ENCODE assay signal across 14 cellular contexts in genomic region chr1:184627012-184627351, GRCh38.
DNase-seq lines count a peak whose midpoint lies in the region; ATAC-seq, FAIRE-seq and TF ChIP-seq lines count a peak whose summit lies in the region.
"Had no signal": no experiment of that assay in that cellular context is flagged by ENCODE, and none has a peak within 500 bp of the region (broad histone marks: within the 10 kb centered on the region; RNA-seq: fewer than 3 reads in every experiment).

No MANE protein-coding gene starts in this region.

- 76% methylated on average over 3 of the region's 3 CpGs for WGBS in right cardiac atrium
- 78% methylated on average over 3 of the region's 3 CpGs for WGBS in SK-N-SH (ENCODE audit: low lambda C conversion rate)

- H3F3A ChIP-seq in SK-N-SH (replicated peaks; ENCODE audit: insufficient read depth) = no peaks in the 10 kb centered on the region

- H3K36me3 ChIP-seq in keratinocyte (ENCODE audit: control insufficient read depth in 2 of 2, extremely low read depth in 1 of 2, insufficient read depth in 2 of 2, low read length in 2 of 2) = no peaks in the 10 kb centered on the region
- peaks cover 0 to 2% (median 0%) of the 10 kb centered on the region in 3 donors for H3K36me3 ChIP-seq in skeletal muscle tissue (ENCODE audit: control insufficient read depth in 3 of 3, insufficient read depth in 3 of 3, low read length in 3 of 3)
- peaks cover 0 to 2% of the 10 kb centered on the region in 2 experiments for H3K36me3 ChIP-seq in SK-N-SH (replicated peaks in 1 of 2; ENCODE audit: control insufficient read depth in 1 of 2, insufficient read depth in 2 of 2, low read length in 1 of 2)

- no peak for ATAC-seq in right cardiac atrium
- no peak for ATAC-seq in HG03045 (IDR thresholded peaks at IDR 0.05; ENCODE audit: unreplicated experiment)

- H3K4me1 ChIP-seq in right cardiac atrium (ENCODE audit: control insufficient read depth, insufficient read depth, low read length) (peaks cover 37% of the 10 kb centered on the region), keratinocyte (ENCODE audit: control insufficient read depth, extremely low read depth, insufficient read depth, low read length) (peaks cover 41% of the 10 kb centered on the region), skeletal muscle tissue (ENCODE audit: control insufficient read depth in 3 of 3, insufficient read depth in 3 of 3, low read length in 3 of 3) (peaks cover 59 to 77% (median 72%) of the 10 kb centered on the region in 3 donors), SK-N-SH (ENCODE audit: control insufficient read depth in 1 of 2, insufficient read depth in 2 of 2, low read depth in 1 of 2, low read length in 1 of 2) (peaks cover 3 to 18% of the 10 kb centered on the region in 2 experiments; a peak in 2 of 4 replicates)

- intact Hi-C loops in right cardiac atrium (cut with DNase I) = no loop called here
- intact Hi-C loops in cardiac septum (cut with DNase I) = loop anchor here (10.0 kb wide), 1 partner anchor 142 kb away; no protein-coding TSS in a partner anchor

- H3K9me3 ChIP-seq in right cardiac atrium (ENCODE audit: control insufficient read depth, low read length) = no peaks in the 10 kb centered on the region
- no peaks in the 10 kb centered on the region for H3K9me3 ChIP-seq in keratinocyte (ENCODE audit: control insufficient read depth, low read depth, low read length)
- no peaks in the 10 kb centered on the region for H3K9me3 ChIP-seq in skeletal muscle tissue (ENCODE audit: control insufficient read depth in 3 of 3, low read length in 3 of 3)
- H3K9me3 ChIP-seq in SK-N-SH = no peaks in the 10 kb centered on the region
- H3K9me3 ChIP-seq: BLaER1 treated with 17β-estradiol and CSF1 and Interleukin-3, amounts not matched to agents 10 nM and 100 nM; Peyer's patch had no signal

- H3K4me2 ChIP-seq in keratinocyte (ENCODE audit: control insufficient read depth, extremely low read depth, insufficient read depth, low read depth, low read length) = no peak overlapping the region
- no peak overlapping the region for H3K4me2 ChIP-seq in SK-N-SH
- H3K4me2 ChIP-seq: BLaER1 treated with 17β-estradiol and CSF1 and Interleukin-3, amounts not matched to agents 10 nM and 100 nM had no signal

- H3K9ac ChIP-seq in keratinocyte (ENCODE audit: control insufficient read depth, extremely low read depth, insufficient read depth, low read length) (no peak overlapping the region), skeletal muscle tissue (ENCODE audit: low read depth in 1 of 3, low read length in 3 of 3) (peak overlapping the region in 1 of 3 donors; percentile 66), SK-N-SH (no peak overlapping the region)
- H3K9ac ChIP-seq: BLaER1 treated with 17β-estradiol and CSF1 and Interleukin-3, amounts not matched to agents 10 nM and 100 nM had no signal

- TF ChIP-seq CTCF in keratinocyte (optimal IDR thresholded peaks at IDR 0.05 in 1 of 3, IDR thresholded peaks at IDR 0.05 in 1 of 3, conservative IDR thresholded peaks at IDR 0.05 in 1 of 3; ENCODE audit: extremely low read depth in 1 of 3, insufficient read depth in 2 of 3, low read length in 3 of 3) = no peak
- no peak for TF ChIP-seq CTCF in SK-N-SH (IDR thresholded peaks at IDR 0.05)

- no peaks in the 10 kb centered on the region for H4K20me1 ChIP-seq in keratinocyte (ENCODE audit: control insufficient read depth, extremely low read depth, insufficient read depth, low read length)
- H4K20me1 ChIP-seq in SK-N-SH (ENCODE audit: insufficient read depth) = no peaks in the 10 kb centered on the region
- H4K20me1 ChIP-seq: BLaER1 treated with 17β-estradiol and CSF1 and Interleukin-3, amounts not matched to agents 10 nM and 100 nM had no signal

- peak overlapping the region; percentile 73 for H3K27ac ChIP-seq in right cardiac atrium (ENCODE audit: low read length)
- H3K27ac ChIP-seq in keratinocyte (ENCODE audit: control insufficient read depth, insufficient read depth, low read length) = no peak overlapping the region
- peak overlapping the region; percentile 74 for H3K27ac ChIP-seq in skeletal muscle tissue (ENCODE audit: low read depth, low read length)
- H3K27ac ChIP-seq in SK-N-SH (ENCODE audit: low read depth in 2 of 2, low read length in 1 of 2) = no peak overlapping the region
- H3K27ac ChIP-seq: BLaER1 treated with 17β-estradiol and CSF1 and Interleukin-3, amounts not matched to agents 10 nM and 100 nM had no signal

- no peaks in the 10 kb centered on the region for H3K27me3 ChIP-seq in right cardiac atrium (ENCODE audit: control insufficient read depth, insufficient read depth)
- H3K27me3 ChIP-seq in keratinocyte (ENCODE audit: control insufficient read depth, extremely low read depth, insufficient read depth, low read length) = no peaks in the 10 kb centered on the region
- H3K27me3 ChIP-seq in skeletal muscle tissue (ENCODE audit: control insufficient read depth in 3 of 3, insufficient read depth in 3 of 3, low read length in 3 of 3) = no peaks in the 10 kb centered on the region
- H3K27me3 ChIP-seq in SK-N-SH (ENCODE audit: insufficient read depth) = no peaks in the 10 kb centered on the region
- H3K27me3 ChIP-seq: BLaER1 treated with 17β-estradiol and CSF1 and Interleukin-3, amounts not matched to agents 10 nM and 100 nM; Peyer's patch had no signal

- peak; percentile 44 for FAIRE-seq in keratinocyte (lab: Jason Lieb, UNC)
- FAIRE-seq: H1 had no signal

- no peaks in the 10 kb centered on the region for H3K9me1 ChIP-seq in keratinocyte (ENCODE audit: control insufficient read depth, extremely low read depth, insufficient read depth, low read length)

- dilution Hi-C loops in keratinocyte (cut with MboI; ENCODE audit: extremely low pct_ligation_motif_present, low sequenced_read_pairs) = no loop called here

- H3K79me2 ChIP-seq in keratinocyte (ENCODE audit: control insufficient read depth, insufficient read depth, low read length) (no peaks in the 10 kb centered on the region), SK-N-SH (ENCODE audit: insufficient read depth) (no peaks in the 10 kb centered on the region)

- no peak overlapping the region for H3K4me3 ChIP-seq in right cardiac atrium (ENCODE audit: low read length)
- no peak overlapping the region for H3K4me3 ChIP-seq in keratinocyte (ENCODE audit: control insufficient read depth in 2 of 3, extremely low read depth in 1 of 3, insufficient read depth in 2 of 3, low read depth in 1 of 3, low read length in 3 of 3)
- no peak overlapping the region for H3K4me3 ChIP-seq in skeletal muscle tissue (ENCODE audit: low read length in 3 of 3)
- H3K4me3 ChIP-seq in SK-N-SH (ENCODE audit: low read depth in 2 of 2, low read length in 1 of 2) = no peak overlapping the region
- H3K4me3 ChIP-seq: BLaER1 treated with 17β-estradiol and CSF1 and Interleukin-3, amounts not matched to agents 10 nM and 100 nM; Peyer's patch had no signal

- CTCF ChIA-PET in SK-N-SH (lab: Yijun Ruan, JAX) = interaction anchor here (1.2 kb wide), 1 partner anchor 16 kb away, joined by 3 read pairs; no protein-coding TSS in a partner anchor

- DNase-seq in right cardiac atrium (no peak), cardiac septum (ENCODE audit: low spot score) (no peak), keratinocyte (ENCODE audit: low read depth, low spot score) (no peak), ecto neural progenitor cell (ENCODE audit: low spot score) (no peak), SK-N-SH (no peak)
- DNase-seq: DMS79, NCI-H1092 treated with DMSO at 0.1 percent for 48 hours, NCI-H2081 treated with DMSO at 0.1 percent for 48 hours, NCI-H446 treated with DMSO at 0.1 percent for 48 hours had no signal

- no peak for TF ChIP-seq EP300 in SK-N-SH (IDR thresholded peaks at IDR 0.05; ENCODE audit: borderline replicate concordance in 1 of 2, low read depth in 1 of 2, low read length in 1 of 2)

- POLR2A ChIA-PET in SK-N-SH (lab: Yijun Ruan, JAX) = no interaction called here

- TF ChIP-seq RAD21 in SK-N-SH (IDR thresholded peaks at IDR 0.05; ENCODE audit: low read length) = no peak

- H3K9me2 ChIP-seq in SK-N-SH = no peaks in the 10 kb centered on the region

- H2AFZ ChIP-seq in keratinocyte (ENCODE audit: control insufficient read depth, low read length) (no peak overlapping the region), SK-N-SH (ENCODE audit: low read depth) (no peak overlapping the region)

TF ChIP-seq in SK-N-SH, 30 proteins besides CTCF, POLR2A, EP300 and RAD21 (continues in another document):
- TF ChIP-seq CHD2 (IDR thresholded peaks at IDR 0.05; ENCODE audit: low read length, partially characterized antibody) (no peak), GABPA (IDR thresholded peaks at IDR 0.05; ENCODE audit: low read depth) (no peak), MAX (IDR thresholded peaks at IDR 0.05; ENCODE audit: low read depth) (no peak), NFIC (IDR thresholded peaks at IDR 0.05; ENCODE audit: borderline replicate concordance) (no peak), TCF12 (IDR thresholded peaks at IDR 0.05) (no peak), JUND (IDR thresholded peaks at IDR 0.05) (no peak), SMC3 (IDR thresholded peaks at IDR 0.05; ENCODE audit: low read depth, low read length) (no peak), EZH2phosphoT487 (IDR thresholded peaks at IDR 0.05; ENCODE audit: borderline replicate concordance, low read depth) (no peak), YY1 (IDR thresholded peaks at IDR 0.05; ENCODE audit: low read depth) (no peak), MXI1 (IDR thresholded peaks at IDR 0.05; ENCODE audit: low read depth, low read length) (no peak), RCOR1 (IDR thresholded peaks at IDR 0.05; ENCODE audit: low read length) (no peak)
- TF ChIP-seq, protein P1, sequence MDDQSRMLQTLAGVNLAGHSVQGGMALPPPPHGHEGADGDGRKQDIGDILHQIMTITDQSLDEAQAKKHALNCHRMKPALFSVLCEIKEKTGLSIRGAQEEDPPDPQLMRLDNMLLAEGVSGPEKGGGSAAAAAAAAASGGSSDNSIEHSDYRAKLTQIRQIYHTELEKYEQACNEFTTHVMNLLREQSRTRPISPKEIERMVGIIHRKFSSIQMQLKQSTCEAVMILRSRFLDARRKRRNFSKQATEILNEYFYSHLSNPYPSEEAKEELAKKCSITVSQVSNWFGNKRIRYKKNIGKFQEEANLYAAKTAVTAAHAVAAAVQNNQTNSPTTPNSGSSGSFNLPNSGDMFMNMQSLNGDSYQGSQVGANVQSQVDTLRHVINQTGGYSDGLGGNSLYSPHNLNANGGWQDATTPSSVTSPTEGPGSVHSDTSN (IDR thresholded peaks at IDR 0.05) = no peak
- TF ChIP-seq, protein P2, sequence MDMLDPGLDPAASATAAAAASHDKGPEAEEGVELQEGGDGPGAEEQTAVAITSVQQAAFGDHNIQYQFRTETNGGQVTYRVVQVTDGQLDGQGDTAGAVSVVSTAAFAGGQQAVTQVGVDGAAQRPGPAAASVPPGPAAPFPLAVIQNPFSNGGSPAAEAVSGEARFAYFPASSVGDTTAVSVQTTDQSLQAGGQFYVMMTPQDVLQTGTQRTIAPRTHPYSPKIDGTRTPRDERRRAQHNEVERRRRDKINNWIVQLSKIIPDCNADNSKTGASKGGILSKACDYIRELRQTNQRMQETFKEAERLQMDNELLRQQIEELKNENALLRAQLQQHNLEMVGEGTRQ (IDR thresholded peaks at IDR 0.05; ENCODE audit: borderline replicate concordance, low read depth, low read length) = no peak

Comparison
In these comparisons a context has a peak if more than half of its experiments do, and no peak if none do; other contexts are left out.
1. H3K27ac ChIP-seq: peak in right cardiac atrium (single experiment) and skeletal muscle tissue (single experiment); none in keratinocyte (single experiment) and SK-N-SH (0 of 2).